13 cellular contexts compared by ENCODE assay signal in genomic region chr3:27171113-27171512, GRCh38.
A peak's percentile ranks its signal among the peaks of the same experiment; 100 is the strongest.
DNase-seq lines count a peak whose midpoint lies in the region; ATAC-seq and TF ChIP-seq lines count a peak whose summit lies in the region.
"Had no signal": no experiment of that assay in that cellular context is flagged by ENCODE, and none has a peak within 500 bp of the region (broad histone marks: within the 10 kb centered on the region; RNA-seq: fewer than 3 reads in every experiment).

No MANE protein-coding gene starts in this region.

- no peak overlapping the region for H3K4me3 Mint-ChIP-seq in naive thymus-derived CD4-positive, alpha-beta T cell
- H3K4me3 Mint-ChIP-seq in Calu3 (ENCODE audit: low read depth, unreplicated experiment) = no peak overlapping the region
- H3K4me3 Mint-ChIP-seq: endodermal cell had no signal

- POLR2A ChIA-PET in naive thymus-derived CD4-positive, alpha-beta T cell (lab: Charles Lee) = no interaction called here

- no peak overlapping the region for H3K27ac Mint-ChIP-seq in naive thymus-derived CD4-positive, alpha-beta T cell
- H3K27ac Mint-ChIP-seq in Calu3 (ENCODE audit: unreplicated experiment) = no peak overlapping the region
- H3K27ac Mint-ChIP-seq: endodermal cell had no signal

- TF ChIP-seq CTCF in Calu3 (IDR thresholded peaks at IDR 0.05; ENCODE audit: unreplicated experiment) = no peak

- H3K27me3 Mint-ChIP-seq in naive thymus-derived CD4-positive, alpha-beta T cell = peaks cover 0 to 4% (median 0%) of the 10 kb centered on the region in 5 donors
- no peaks in the 10 kb centered on the region for H3K27me3 Mint-ChIP-seq in Calu3 (ENCODE audit: unreplicated experiment)

- H3K4me1 Mint-ChIP-seq in naive thymus-derived CD4-positive, alpha-beta T cell = no peaks in the 10 kb centered on the region
- H3K4me1 Mint-ChIP-seq in Calu3 (ENCODE audit: low read depth, unreplicated experiment) = peaks cover 8% of the 10 kb centered on the region
- H3K4me1 Mint-ChIP-seq: endodermal cell had no signal

- H3K36me3 ChIP-seq in naive thymus-derived CD4-positive, alpha-beta T cell (ENCODE audit: control insufficient read depth in 2 of 3, insufficient read depth in 3 of 3, low read length in 3 of 3) = no peaks in the 10 kb centered on the region

- H3K9me3 ChIP-seq in naive thymus-derived CD4-positive, alpha-beta T cell (ENCODE audit: control insufficient read depth in 2 of 3, low read length in 3 of 3) = no peaks in the 10 kb centered on the region

- ATAC-seq in GM19025 (IDR thresholded peaks at IDR 0.05; ENCODE audit: low read depth, unreplicated experiment) (peak; percentile 65), HG02759 (IDR thresholded peaks at IDR 0.05; ENCODE audit: unreplicated experiment) (peak; percentile 80), HG03571 (IDR thresholded peaks at IDR 0.05; ENCODE audit: unreplicated experiment) (peak; percentile 84)
- ATAC-seq in naive thymus-derived CD4-positive, alpha-beta T cell = peak; percentile 77

- DNase-seq in naive thymus-derived CD4-positive, alpha-beta T cell = no peak
- DNase-seq in T-helper 2 cell (no peak), AG20443 (ENCODE audit: low spot score) (no peak), NCI-H82 treated with DMSO at 0.1 percent for 48 hours (lab: John Stamatoyannopoulos, UW; ENCODE audit: unreplicated experiment) (no peak), Calu3 (no peak)
- DNase-seq: aorta, DND-41, endodermal cell, H7, NCI-H748 treated with DMSO at 0.1 percent for 48 hours had no signal

- CTCF ChIA-PET in naive thymus-derived CD4-positive, alpha-beta T cell (lab: Charles Lee) = no interaction called here
- CTCF ChIA-PET in Calu3 (lab: Charles Lee) = no interaction called here

- BruUV-seq in Calu3 (replicated peaks; lab: Mats Ljungman, UMichigan) = no TSS peak

- no peak overlapping the region for H3K4me3 ChIP-seq in naive thymus-derived CD4-positive, alpha-beta T cell (ENCODE audit: low read length)

- peaks cover 0 to 2% (median 0%) of the 10 kb centered on the region in 11 donors for H3K9me3 Mint-ChIP-seq in naive thymus-derived CD4-positive, alpha-beta T cell
- no peaks in the 10 kb centered on the region for H3K9me3 Mint-ChIP-seq in Calu3 (ENCODE audit: low read depth, unreplicated experiment)
- H3K9me3 Mint-ChIP-seq: endodermal cell had no signal

- H3K4me1 ChIP-seq in naive thymus-derived CD4-positive, alpha-beta T cell (ENCODE audit: control insufficient read depth in 2 of 2, insufficient read depth in 2 of 2, low read length in 2 of 2) = no peaks in the 10 kb centered on the region

- intact Hi-C loops in naive thymus-derived CD4-positive, alpha-beta T cell (cut with micrococcal nuclease) = no loop called here
- intact Hi-C loops in Calu3 (cut with micrococcal nuclease; ENCODE audit: unreplicated experiment) = no loop called here

- no peaks in the 10 kb centered on the region for H3K36me3 Mint-ChIP-seq in naive thymus-derived CD4-positive, alpha-beta T cell
- H3K36me3 Mint-ChIP-seq in Calu3 (ENCODE audit: insufficient read depth, unreplicated experiment) = no peaks in the 10 kb centered on the region

- H3K27ac ChIP-seq in naive thymus-derived CD4-positive, alpha-beta T cell (ENCODE audit: low read depth, low read length) = no peak overlapping the region

- no peaks in the 10 kb centered on the region for H3K27me3 ChIP-seq in naive thymus-derived CD4-positive, alpha-beta T cell (ENCODE audit: control insufficient read depth in 2 of 2, insufficient read depth in 2 of 2, low read length in 2 of 2)
